1 cellular context compared by ENCODE assay signal in genomic region chr3:186931487-186932280, GRCh38.
TF ChIP-seq lines count a peak whose summit lies in the region.

No MANE protein-coding gene starts in this region.

TF ChIP-seq in HEK293, 187 proteins besides CTCF, POLR2A, EP300 and RAD21 (continued from another document):
- TF ChIP-seq, protein P1, sequence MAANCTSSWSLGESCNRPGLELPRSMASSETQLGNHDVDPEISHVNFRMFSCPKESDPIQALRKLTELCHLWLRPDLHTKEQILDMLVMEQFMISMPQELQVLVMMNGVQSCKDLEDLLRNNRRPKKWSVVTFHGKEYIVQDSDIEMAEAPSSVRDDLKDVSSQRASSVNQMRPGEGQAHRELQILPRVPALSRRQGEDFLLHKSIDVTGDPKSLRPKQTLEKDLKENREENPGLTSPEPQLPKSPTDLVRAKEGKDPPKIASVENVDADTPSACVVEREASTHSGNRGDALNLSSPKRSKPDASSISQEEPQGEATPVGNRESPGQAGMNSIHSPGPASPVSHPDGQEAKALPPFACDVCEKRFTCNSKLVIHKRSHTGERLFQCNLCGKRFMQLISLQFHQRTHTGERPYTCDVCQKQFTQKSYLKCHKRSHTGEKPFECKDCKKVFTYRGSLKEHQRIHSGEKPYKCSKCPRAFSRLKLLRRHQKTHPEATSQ (tag by site-specific recombination; IDR thresholded peaks at IDR 0.05): no peak
- TF ChIP-seq, protein P2, sequence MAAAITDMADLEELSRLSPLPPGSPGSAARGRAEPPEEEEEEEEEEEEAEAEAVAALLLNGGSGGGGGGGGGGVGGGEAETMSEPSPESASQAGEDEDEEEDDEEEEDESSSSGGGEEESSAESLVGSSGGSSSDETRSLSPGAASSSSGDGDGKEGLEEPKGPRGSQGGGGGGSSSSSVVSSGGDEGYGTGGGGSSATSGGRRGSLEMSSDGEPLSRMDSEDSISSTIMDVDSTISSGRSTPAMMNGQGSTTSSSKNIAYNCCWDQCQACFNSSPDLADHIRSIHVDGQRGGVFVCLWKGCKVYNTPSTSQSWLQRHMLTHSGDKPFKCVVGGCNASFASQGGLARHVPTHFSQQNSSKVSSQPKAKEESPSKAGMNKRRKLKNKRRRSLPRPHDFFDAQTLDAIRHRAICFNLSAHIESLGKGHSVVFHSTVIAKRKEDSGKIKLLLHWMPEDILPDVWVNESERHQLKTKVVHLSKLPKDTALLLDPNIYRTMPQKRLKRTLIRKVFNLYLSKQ (tag by site-specific recombination; IDR thresholded peaks at IDR 0.05; ENCODE audit: borderline replicate concordance): no peak
- TF ChIP-seq HOXC10 (CRISPR knock-in tag; IDR thresholded peaks at IDR 0.05) (no peak), INSM2 (tag by site-specific recombination; IDR thresholded peaks at IDR 0.05) (no peak), ZNF777 (tag by site-specific recombination; IDR thresholded peaks at IDR 0.05; ENCODE audit: borderline replicate concordance) (no peak), HIC1 (tag by site-specific recombination; IDR thresholded peaks at IDR 0.05) (no peak), ZBTB6 (tag by site-specific recombination; IDR thresholded peaks at IDR 0.05) (no peak), WT1 (tag by site-specific recombination; IDR thresholded peaks at IDR 0.05) (0 out of 2 replicates have a peak, but pooled peaks have one; percentile 10), ZNF501 (tag by site-specific recombination; IDR thresholded peaks at IDR 0.05) (no peak), KLF16 (tag by site-specific recombination; IDR thresholded peaks at IDR 0.05) (no peak), ZNF792 (tag by site-specific recombination; IDR thresholded peaks at IDR 0.05) (no peak), ZFP37 (tag by site-specific recombination; IDR thresholded peaks at IDR 0.05) (no peak), ZNF843 (tag by site-specific recombination; IDR thresholded peaks at IDR 0.05) (no peak), ZNF76 (tag by site-specific recombination; IDR thresholded peaks at IDR 0.05; ENCODE audit: borderline replicate concordance, low read depth) (no peak), ZNF48 (tag by site-specific recombination; IDR thresholded peaks at IDR 0.05) (no peak), ZNF354C (tag by site-specific recombination; IDR thresholded peaks at IDR 0.05; ENCODE audit: borderline replicate concordance, low read depth) (no peak), ZIC2 (tag by site-specific recombination; IDR thresholded peaks at IDR 0.05) (peak; percentile 62), ZEB2 (tag by site-specific recombination; IDR thresholded peaks at IDR 0.05) (no peak), ZNF335 (tag by site-specific recombination; conservative IDR thresholded peaks at IDR 0.05) (0 out of 2 replicates have a peak, but pooled peaks have one; percentile 28), ZNF600 (tag by site-specific recombination; IDR thresholded peaks at IDR 0.05) (peak; percentile 53; the same call in 1 of the 2 replicates), ZBTB44 (tag by site-specific recombination; IDR thresholded peaks at IDR 0.05) (no peak), TRIM28 (IDR thresholded peaks at IDR 0.05; ENCODE audit: borderline replicate concordance, low read length) (peak; percentile 59; the same call in 1 of the 2 replicates), TCF7L2 (IDR thresholded peaks at IDR 0.05; ENCODE audit: borderline replicate concordance, low read depth, low read length) (no peak; the same call in 1 of the 2 replicates), SP7 (tag by site-specific recombination; IDR thresholded peaks at IDR 0.05) (no peak), GLIS2 (tag by site-specific recombination; IDR thresholded peaks at IDR 0.05) (0 out of 2 replicates have a peak, but pooled peaks have one; percentile 9), ZNF747 (tag by site-specific recombination; IDR thresholded peaks at IDR 0.05) (no peak), ZNF221 (tag by site-specific recombination; IDR thresholded peaks at IDR 0.05; ENCODE audit: borderline replicate concordance) (no peak), ZFHX2 (tag by site-specific recombination; conservative IDR thresholded peaks at IDR 0.05) (peak; percentile 83)
- TF ChIP-seq, protein P3, sequence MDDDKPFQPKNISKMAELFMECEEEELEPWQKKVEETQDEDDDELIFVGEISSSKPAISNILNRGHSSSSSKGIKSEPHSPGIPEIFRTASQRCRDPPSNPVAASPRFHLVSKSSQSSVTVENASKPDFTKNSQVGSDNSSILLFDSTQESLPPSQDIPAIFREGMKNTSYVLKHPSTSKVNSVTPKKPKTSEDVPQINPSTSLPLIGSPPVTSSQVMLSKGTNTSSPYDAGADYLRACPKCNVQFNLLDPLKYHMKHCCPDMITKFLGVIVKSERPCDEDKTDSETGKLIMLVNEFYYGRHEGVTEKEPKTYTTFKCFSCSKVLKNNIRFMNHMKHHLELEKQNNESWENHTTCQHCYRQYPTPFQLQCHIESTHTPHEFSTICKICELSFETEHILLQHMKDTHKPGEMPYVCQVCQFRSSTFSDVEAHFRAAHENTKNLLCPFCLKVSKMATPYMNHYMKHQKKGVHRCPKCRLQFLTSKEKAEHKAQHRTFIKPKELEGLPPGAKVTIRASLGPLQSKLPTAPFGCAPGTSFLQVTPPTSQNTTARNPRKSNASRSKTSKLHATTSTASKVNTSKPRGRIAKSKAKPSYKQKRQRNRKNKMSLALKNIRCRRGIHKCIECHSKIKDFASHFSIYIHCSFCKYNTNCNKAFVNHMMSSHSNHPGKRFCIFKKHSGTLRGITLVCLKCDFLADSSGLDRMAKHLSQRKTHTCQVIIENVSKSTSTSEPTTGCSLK (tag by site-specific recombination; IDR thresholded peaks at IDR 0.05): no peak
- TF ChIP-seq, protein P4, sequence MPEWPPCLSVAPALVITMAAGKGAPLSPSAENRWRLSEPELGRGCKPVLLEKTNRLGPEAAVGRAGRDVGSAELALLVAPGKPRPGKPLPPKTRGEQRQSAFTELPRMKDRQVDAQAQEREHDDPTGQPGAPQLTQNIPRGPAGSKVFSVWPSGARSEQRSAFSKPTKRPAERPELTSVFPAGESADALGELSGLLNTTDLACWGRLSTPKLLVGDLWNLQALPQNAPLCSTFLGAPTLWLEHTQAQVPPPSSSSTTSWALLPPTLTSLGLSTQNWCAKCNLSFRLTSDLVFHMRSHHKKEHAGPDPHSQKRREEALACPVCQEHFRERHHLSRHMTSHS (tag by site-specific recombination; IDR thresholded peaks at IDR 0.05): no peak
